Comparison of ENCODE assay signal across 19 cellular contexts in genomic region chr10:58467931-58468635, GRCh38. TPM values are rescaled to one million over a fixed set of nuclear protein-coding genes. Genes with fewer than 3 reads are reported as not detected.
A peak's percentile ranks its signal among the peaks of the same experiment; 100 is the strongest.
DNase-seq lines count a peak whose midpoint lies in the region; ATAC-seq and TF ChIP-seq lines count a peak whose summit lies in the region.
"Had no signal": no experiment of that assay in that cellular context is flagged by ENCODE, and none has a peak within 500 bp of the region (broad histone marks: within the 10 kb centered on the region; RNA-seq: fewer than 3 reads in every experiment).

No MANE protein-coding gene starts in this region.

- peaks cover 6% of the 10 kb centered on the region for H3K4me1 Mint-ChIP-seq in mesothelial cell of epicardium
- H3K4me1 Mint-ChIP-seq: B cell; CD4-positive, CD25-positive, alpha-beta regulatory T cell had no signal

- H3K27me3 Mint-ChIP-seq in mesothelial cell of epicardium (ENCODE audit: low read depth), result peaks cover 25% of the 10 kb centered on the region

- peaks cover 5% of the 10 kb centered on the region for H3K9me3 Mint-ChIP-seq in mesothelial cell of epicardium

- no peak for TF ChIP-seq CTCF in epithelial cell of proximal tubule (conservative IDR thresholded peaks at IDR 0.05; ENCODE audit: low read depth, low read length)
- no peak for TF ChIP-seq CTCF in mesothelial cell of epicardium (IDR thresholded peaks at IDR 0.05; ENCODE audit: unreplicated experiment)

- H3K36me3 ChIP-seq in MG63, result no peaks in the 10 kb centered on the region

- DNase-seq in HT-29 (ENCODE audit: low spot score), result peak; percentile 27
- DNase-seq in epithelial cell of proximal tubule (ENCODE audit: low read depth), result peak; percentile 39
- no peak for DNase-seq in mesothelial cell of epicardium (ENCODE audit: low spot score in 2 of 2, unreplicated experiment in 2 of 2)
- no peak for DNase-seq in MG63
- no peak for DNase-seq in amniotic stem cell (lab: John Stamatoyannopoulos, UW)
- no peak for DNase-seq in anterior cingulate cortex (lab: John Stamatoyannopoulos, UW)
- DNase-seq: CD4-positive, CD25-positive, alpha-beta regulatory T cell; GOT3; KG1; NCI-H1417; NCI-H187 treated with DMSO at 0.1 percent for 48 hours; NCI-H524; RPMI8226; SHP77 treated with DMSO at 0.1 percent for 48 hours had no signal

- H3K27ac Mint-ChIP-seq in mesothelial cell of epicardium, result peak overlapping the region; percentile 74
- H3K27ac Mint-ChIP-seq: B cell; CD4-positive, CD25-positive, alpha-beta regulatory T cell had no signal

- H3K4me3 Mint-ChIP-seq in mesothelial cell of epicardium, result no peak overlapping the region
- H3K4me3 Mint-ChIP-seq: B cell; CD4-positive, CD25-positive, alpha-beta regulatory T cell had no signal

- H3K9me3 ChIP-seq in MG63, result peaks cover under 1% of the 10 kb centered on the region; the same call in 1 of the 2 replicates

- ATAC-seq in GM21825 (IDR thresholded peaks at IDR 0.05; ENCODE audit: unreplicated experiment), result no peak
- ATAC-seq: GM12878, HCT116, SK-N-SH treated with all-trans-retinoic acid at 6 μM for 48 hours had no signal

- no peaks in the 10 kb centered on the region for H3K27me3 ChIP-seq in MG63

- H3K4me3 ChIP-seq in epithelial cell of proximal tubule (ENCODE audit: low read depth, low read length) (no peak overlapping the region), MG63 (no peak overlapping the region)
- H3K4me3 ChIP-seq: GM12878 had no signal

- no peaks in the 10 kb centered on the region for H3K36me3 Mint-ChIP-seq in mesothelial cell of epicardium
- H3K36me3 Mint-ChIP-seq: CD4-positive, CD25-positive, alpha-beta regulatory T cell had no signal

RNA-seq across cellular contexts. Expression of gene BICC1, which starts 44.6 kb away (rescaled TPM):
- not detected in 2 replicates for total RNA-seq in HT-29 (2014; rRNA removed; shearing (Covaris generic))
- total RNA-seq in epithelial cell of proximal tubule, result 103 and 150 TPM in 2 replicates
- 8.7 to 9.9 TPM (median 9.3 TPM) in 3 replicates for total RNA-seq in mesothelial cell of epicardium
- total RNA-seq in MG63 (2014; rRNA removed; shearing (Covaris generic); ENCODE audit: low replicate concordance), result 15.2 and 21.8 TPM in 2 replicates
- total RNA-seq: B cell had no signal

Comparison
In these comparisons a context has a peak if more than half of its experiments do, and no peak if none do; other contexts are left out.
1. DNase-seq: peak in HT-29 (single experiment) and epithelial cell of proximal tubule (single experiment); none in mesothelial cell of epicardium (0 of 2), MG63 (single experiment), amniotic stem cell (single experiment) and anterior cingulate cortex (0 of 58).